8 cellular contexts compared by ENCODE assay signal in genomic region chr15:89017370-89018066, GRCh38.
DNase-seq lines count a peak whose midpoint lies in the region; ATAC-seq and TF ChIP-seq lines count a peak whose summit lies in the region.

No MANE protein-coding gene starts in this region.

- no peaks in the 10 kb centered on the region for H3K9me3 ChIP-seq in colonic mucosa

- H3K9ac ChIP-seq in colonic mucosa (ENCODE audit: low read depth in 2 of 2, low read length in 2 of 2): no peak overlapping the region

- H3K27me3 ChIP-seq in GM06990 (replicated peaks; ENCODE audit: control insufficient read depth, insufficient read depth, low read length): no peaks in the 10 kb centered on the region; the same call in 1 of the 2 replicates
- peaks cover 4% of the 10 kb centered on the region for H3K27me3 ChIP-seq in colonic mucosa

- H3K4me3 ChIP-seq in GM06990 (replicated peaks; ENCODE audit: low read depth, low read length): no peak overlapping the region
- H3K4me3 ChIP-seq in colonic mucosa: no peak overlapping the region

- ATAC-seq in HG02981 (IDR thresholded peaks at IDR 0.05; ENCODE audit: unreplicated experiment) (peak; percentile 72), HG03378 (IDR thresholded peaks at IDR 0.05; ENCODE audit: unreplicated experiment) (no peak)

- no peaks in the 10 kb centered on the region for H3K4me1 ChIP-seq in colonic mucosa

- H3K27ac ChIP-seq in colonic mucosa: no peak overlapping the region

- intact Hi-C loops in colonic mucosa (cut with DNase I): loop anchor here (2.0 kb wide), 1 partner anchor 113 kb away; no protein-coding TSS in a partner anchor

- DNase-seq in GM06990 (ENCODE audit: extremely low read depth, insufficient read length) (peak; percentile 68), NCI-H345 treated with DMSO at 0.1 percent for 48 hours (lab: John Stamatoyannopoulos, UW; ENCODE audit: unreplicated experiment) (peak; percentile 46), colonic mucosa (peak; percentile 80), left kidney (ENCODE audit: low read depth, low spot score) (peak; percentile 93)
- DNase-seq in activated CD4-positive, alpha-beta T cell treated with anti-CD3 and anti-CD28 coated beads for 48 hours: peak; percentile 93
- DNase-seq in stimulated activated CD4-positive, alpha-beta T cell treated with anti-CD3 and anti-CD28 coated beads, Interleukin-1b, Interleukin-23, amount 100 ng/mL, for 4 hours (ENCODE audit: low read depth in 2 of 2): peak; percentile 81 to 87

- no peaks in the 10 kb centered on the region for H3K36me3 ChIP-seq in GM06990 (ENCODE audit: control insufficient read depth, insufficient read depth, low read length)
- H3K36me3 ChIP-seq in colonic mucosa: no peaks in the 10 kb centered on the region

- TF ChIP-seq CTCF in GM06990 (IDR thresholded peaks at IDR 0.05; ENCODE audit: insufficient read depth, low read length, poor library complexity, severe bottlenecking) (peak; percentile 90), colonic mucosa (IDR thresholded peaks at IDR 0.05) (peak; percentile 67)
